In genomic region chr12:120474092-120474960, GRCh38 we compare ENCODE assay signal across 9 cellular contexts. TPM values are rescaled to one million over a fixed set of nuclear protein-coding genes. Genes with fewer than 3 reads are reported as not detected.
DNase-seq lines count a peak whose midpoint lies in the region; ATAC-seq, FAIRE-seq and TF ChIP-seq lines count a peak whose summit lies in the region.
"Had no signal": no experiment of that assay in that cellular context is flagged by ENCODE, and none has a peak within 500 bp of the region (broad histone marks: within the 10 kb centered on the region; RNA-seq: fewer than 3 reads in every experiment).

No MANE protein-coding gene starts in this region.

- peaks cover 8% of the 10 kb centered on the region for H3K4me1 Mint-ChIP-seq in activated T-helper 17 cell treated with anti-CD3 and anti-CD28 coated beads, Interleukin-2, amount 50 U/mL, for 72 hours

- H3K9me3 Mint-ChIP-seq in activated T-helper 17 cell treated with anti-CD3 and anti-CD28 coated beads, Interleukin-2, amount 50 U/mL, for 72 hours, result no peaks in the 10 kb centered on the region

- TF ChIP-seq CTCF in keratinocyte (optimal IDR thresholded peaks at IDR 0.05 in 1 of 3, IDR thresholded peaks at IDR 0.05 in 1 of 3, conservative IDR thresholded peaks at IDR 0.05 in 1 of 3; ENCODE audit: extremely low read depth in 1 of 3, insufficient read depth in 2 of 3, low read length in 3 of 3), result no peak

- no peaks in the 10 kb centered on the region for H3K27me3 Mint-ChIP-seq in activated T-helper 17 cell treated with anti-CD3 and anti-CD28 coated beads, Interleukin-2, amount 50 U/mL, for 72 hours

- dilution Hi-C loops in keratinocyte (cut with MboI; ENCODE audit: extremely low pct_ligation_motif_present, low sequenced_read_pairs), result no loop called here

- no peaks in the 10 kb centered on the region for H3K27me3 ChIP-seq in ACC112 (ENCODE audit: insufficient read depth, low read length)
- no peaks in the 10 kb centered on the region for H3K27me3 ChIP-seq in keratinocyte (ENCODE audit: control insufficient read depth, extremely low read depth, insufficient read depth, low read length)

- peak; percentile 92 for FAIRE-seq in keratinocyte (lab: Jason Lieb, UNC)
- FAIRE-seq: kidney had no signal

- peak overlapping the region; percentile 47 for H3K4me3 Mint-ChIP-seq in activated T-helper 17 cell treated with anti-CD3 and anti-CD28 coated beads, Interleukin-2, amount 50 U/mL, for 72 hours

- H3K4me3 ChIP-seq in ACC112 (ENCODE audit: low read depth, low read length), result peak overlapping the region; percentile 35
- H3K4me3 ChIP-seq in keratinocyte (ENCODE audit: control insufficient read depth in 2 of 3, extremely low read depth in 1 of 3, insufficient read depth in 2 of 3, low read depth in 1 of 3, low read length in 3 of 3), result peak overlapping the region in 1 of 3 experiments; percentile 25

- H3K36me3 ChIP-seq in ACC112 (ENCODE audit: insufficient read depth, low read length) (no peaks in the 10 kb centered on the region), keratinocyte (ENCODE audit: control insufficient read depth in 2 of 2, extremely low read depth in 1 of 2, insufficient read depth in 2 of 2, low read length in 2 of 2) (no peaks in the 10 kb centered on the region)

- H3K9me3 ChIP-seq in keratinocyte (ENCODE audit: control insufficient read depth, low read depth, low read length), result no peaks in the 10 kb centered on the region

- peaks cover 32% of the 10 kb centered on the region for H3K79me2 ChIP-seq in ACC112 (ENCODE audit: control insufficient read depth, insufficient read depth, low read length, unreplicated experiment)
- peaks cover 24% of the 10 kb centered on the region for H3K79me2 ChIP-seq in keratinocyte (ENCODE audit: control insufficient read depth, insufficient read depth, low read length)

- no peaks in the 10 kb centered on the region for H3K9me1 ChIP-seq in keratinocyte (ENCODE audit: control insufficient read depth, extremely low read depth, insufficient read depth, low read length)

- peak overlapping the region; percentile 28 for H3K9ac ChIP-seq in keratinocyte (ENCODE audit: control insufficient read depth, extremely low read depth, insufficient read depth, low read length)

- H3K27ac ChIP-seq in ACC112 (ENCODE audit: low read depth, low read length) (peak overlapping the region; percentile 56), keratinocyte (ENCODE audit: control insufficient read depth, insufficient read depth, low read length) (peak overlapping the region; percentile 47)

- H3K27ac Mint-ChIP-seq in activated T-helper 17 cell treated with anti-CD3 and anti-CD28 coated beads, Interleukin-2, amount 50 U/mL, for 72 hours, result peak overlapping the region; percentile 13

- H3K4me1 ChIP-seq in ACC112 (ENCODE audit: control insufficient read depth, insufficient read depth, low read length, unreplicated experiment), result peaks cover 28% of the 10 kb centered on the region
- peaks cover 26% of the 10 kb centered on the region for H3K4me1 ChIP-seq in keratinocyte (ENCODE audit: control insufficient read depth, extremely low read depth, insufficient read depth, low read length)

- peak overlapping the region; percentile 60 for H3K4me2 ChIP-seq in keratinocyte (ENCODE audit: control insufficient read depth, extremely low read depth, insufficient read depth, low read depth, low read length)

- DNase-seq in HT-29 (ENCODE audit: low spot score) (peak; percentile 90), keratinocyte (ENCODE audit: low read depth, low spot score) (peak; percentile 76), NAMALWA (ENCODE audit: low spot score) (no peak), NCI-H1436 (lab: John Stamatoyannopoulos, UW) (no peak), NOMO-1 (lab: John Stamatoyannopoulos, UW; ENCODE audit: unreplicated experiment in 2 of 2) (no peak)
- DNase-seq: kidney had no signal

- ATAC-seq in activated T-helper 17 cell treated with anti-CD3 and anti-CD28 coated beads, Interleukin-2, amount 50 U/mL, for 72 hours (replicated peaks), result peak; percentile 48
- no peak for ATAC-seq in GM21360 (IDR thresholded peaks at IDR 0.05; ENCODE audit: unreplicated experiment)

- no peaks in the 10 kb centered on the region for H3K36me3 Mint-ChIP-seq in activated T-helper 17 cell treated with anti-CD3 and anti-CD28 coated beads, Interleukin-2, amount 50 U/mL, for 72 hours (ENCODE audit: low read depth)

- H2AFZ ChIP-seq in ACC112 (ENCODE audit: low read length, unreplicated experiment) (no peak overlapping the region), keratinocyte (ENCODE audit: control insufficient read depth, low read length) (no peak overlapping the region)

- no peaks in the 10 kb centered on the region for H4K20me1 ChIP-seq in keratinocyte (ENCODE audit: control insufficient read depth, extremely low read depth, insufficient read depth, low read length)

RNA-seq across cellular contexts. Expression of gene SRSF9, which starts 4.8 kb away (rescaled TPM):
- 302 and 319 TPM in 2 replicates for total RNA-seq in HT-29 (2014; rRNA removed; shearing (Covaris generic))
- total RNA-seq in activated T-helper 17 cell treated with anti-CD3 and anti-CD28 coated beads, Interleukin-2, amount 50 U/mL, for 72 hours, result 100 to 1,000 TPM; 138 to 246 TPM
- 108 to 175 TPM (median 159 TPM) in 3 replicates for polyA plus RNA-seq in keratinocyte
- polyA plus RNA-seq in keratinocyte (2011; ENCODE audit: low read depth), result 143 TPM
- 131 and 134 TPM in 2 replicates for polyA plus RNA-seq in keratinocyte (2011; cell fraction: cytosol; rRNA removed)
- polyA plus RNA-seq in keratinocyte (2011; cell fraction: nucleus; rRNA removed), result 91.1 and 124 TPM in 2 replicates
- 145 and 189 TPM in 2 replicates for polyA plus RNA-seq in keratinocyte (2012; ENCODE audit: low replicate concordance)
- polyA minus RNA-seq in keratinocyte, result 41.8 to 67.7 TPM (median 43.1 TPM) in 3 replicates
- 142 TPM for polyA minus RNA-seq in keratinocyte (2011; cell fraction: cytosol; rRNA and poly(A)+ RNA removed)
- polyA minus RNA-seq in keratinocyte (2011; cell fraction: nucleus; rRNA and poly(A)+ RNA removed), result 18.4 and 23.5 TPM in 2 replicates

RNA-seq across cellular contexts. Expression of gene DYNLL1, which starts 21.6 kb away (rescaled TPM):
- 268 and 293 TPM in 2 replicates for total RNA-seq in HT-29 (2014; rRNA removed; shearing (Covaris generic))
- 100 to 1,000 TPM in 1 of 2 donors, 10 to 100 TPM in 1; 69.2 to 197 TPM for total RNA-seq in activated T-helper 17 cell treated with anti-CD3 and anti-CD28 coated beads, Interleukin-2, amount 50 U/mL, for 72 hours
- polyA plus RNA-seq in keratinocyte, result 636 to 744 TPM (median 716 TPM) in 3 replicates
- polyA plus RNA-seq in keratinocyte (2011; ENCODE audit: low read depth), result 930 TPM
- 714 and 1,036 TPM in 2 replicates for polyA plus RNA-seq in keratinocyte (2011; cell fraction: cytosol; rRNA removed)
- 242 and 323 TPM in 2 replicates for polyA plus RNA-seq in keratinocyte (2011; cell fraction: nucleus; rRNA removed)
- 789 and 1,036 TPM in 2 replicates for polyA plus RNA-seq in keratinocyte (2012; ENCODE audit: low replicate concordance)
- 151 to 237 TPM (median 177 TPM) in 3 replicates for polyA minus RNA-seq in keratinocyte
- 253 TPM for polyA minus RNA-seq in keratinocyte (2011; cell fraction: cytosol; rRNA and poly(A)+ RNA removed)
- polyA minus RNA-seq in keratinocyte (2011; cell fraction: nucleus; rRNA and poly(A)+ RNA removed), result 42.6 and 45.2 TPM in 2 replicates

RNA-seq across cellular contexts. Expression of gene GATC, which starts 28.1 kb away (rescaled TPM):
- 25.7 and 38.0 TPM in 2 replicates for total RNA-seq in HT-29 (2014; rRNA removed; shearing (Covaris generic))
- total RNA-seq in activated T-helper 17 cell treated with anti-CD3 and anti-CD28 coated beads, Interleukin-2, amount 50 U/mL, for 72 hours, result 10 to 100 TPM; 33.2 to 41.3 TPM
- 14.7 to 22.4 TPM (median 19.2 TPM) in 3 replicates for polyA plus RNA-seq in keratinocyte
- 10.1 TPM for polyA plus RNA-seq in keratinocyte (2011; ENCODE audit: low read depth)
- 14.1 and 22.7 TPM in 2 replicates for polyA plus RNA-seq in keratinocyte (2011; cell fraction: cytosol; rRNA removed)
- 14.3 and 19.4 TPM in 2 replicates for polyA plus RNA-seq in keratinocyte (2011; cell fraction: nucleus; rRNA removed)
- polyA plus RNA-seq in keratinocyte (2012; ENCODE audit: low replicate concordance), result 10.9 and 12.7 TPM in 2 replicates
- 12.0 to 41.1 TPM (median 14.0 TPM) in 3 replicates for polyA minus RNA-seq in keratinocyte
- polyA minus RNA-seq in keratinocyte (2011; cell fraction: cytosol; rRNA and poly(A)+ RNA removed), result 10.4 TPM
- 5.2 and 14.7 TPM in 2 replicates for polyA minus RNA-seq in keratinocyte (2011; cell fraction: nucleus; rRNA and poly(A)+ RNA removed)

RNA-seq across cellular contexts. Expression of gene TRIAP1, which starts 28.1 kb away (rescaled TPM):
- 16.0 and 24.4 TPM in 2 replicates for total RNA-seq in HT-29 (2014; rRNA removed; shearing (Covaris generic))
- 10 to 100 TPM; 31.8 to 58.6 TPM for total RNA-seq in activated T-helper 17 cell treated with anti-CD3 and anti-CD28 coated beads, Interleukin-2, amount 50 U/mL, for 72 hours
- 37.3 to 71.1 TPM (median 46.7 TPM) in 3 replicates for polyA plus RNA-seq in keratinocyte
- polyA plus RNA-seq in keratinocyte (2011; ENCODE audit: low read depth), result 41.6 TPM
- polyA plus RNA-seq in keratinocyte (2011; cell fraction: cytosol; rRNA removed), result 44.6 and 82.5 TPM in 2 replicates
- polyA plus RNA-seq in keratinocyte (2011; cell fraction: nucleus; rRNA removed), result 16.5 and 23.3 TPM in 2 replicates
- 51.1 and 90.3 TPM in 2 replicates for polyA plus RNA-seq in keratinocyte (2012; ENCODE audit: low replicate concordance)
- 1.9 to 18.9 TPM (median 10.4 TPM) in 3 replicates for polyA minus RNA-seq in keratinocyte
- 24.0 TPM for polyA minus RNA-seq in keratinocyte (2011; cell fraction: cytosol; rRNA and poly(A)+ RNA removed)
- 5.1 and 6.7 TPM in 2 replicates for polyA minus RNA-seq in keratinocyte (2011; cell fraction: nucleus; rRNA and poly(A)+ RNA removed)

RNA-seq across cellular contexts. Expression of gene COX6A1, which starts 36.4 kb away (rescaled TPM):
- total RNA-seq in HT-29 (2014; rRNA removed; shearing (Covaris generic)), result 1,079 and 1,221 TPM in 2 replicates
- total RNA-seq in activated T-helper 17 cell treated with anti-CD3 and anti-CD28 coated beads, Interleukin-2, amount 50 U/mL, for 72 hours, result 100 to 1,000 TPM; 291 to 437 TPM
- 584 to 976 TPM (median 663 TPM) in 3 replicates for polyA plus RNA-seq in keratinocyte
- polyA plus RNA-seq in keratinocyte (2011; ENCODE audit: low read depth), result 206 TPM
- 447 and 487 TPM in 2 replicates for polyA plus RNA-seq in keratinocyte (2011; cell fraction: cytosol; rRNA removed)
- 810 and 833 TPM in 2 replicates for polyA plus RNA-seq in keratinocyte (2011; cell fraction: nucleus; rRNA removed)
- polyA plus RNA-seq in keratinocyte (2012; ENCODE audit: low replicate concordance), result 607 and 624 TPM in 2 replicates
- polyA minus RNA-seq in keratinocyte, result 243 to 392 TPM (median 319 TPM) in 3 replicates
- polyA minus RNA-seq in keratinocyte (2011; cell fraction: cytosol; rRNA and poly(A)+ RNA removed), result 450 TPM
- polyA minus RNA-seq in keratinocyte (2011; cell fraction: nucleus; rRNA and poly(A)+ RNA removed), result 189 and 227 TPM in 2 replicates

Comparison
In these comparisons a context has a peak if more than half of its experiments do, and no peak if none do; other contexts are left out.
1. DNase-seq: peak in HT-29 (single experiment) and keratinocyte (single experiment); none in NAMALWA (single experiment), NCI-H1436 (single experiment) and NOMO-1 (0 of 2).